ENCODE assay signal across 1 cellular context in the genomic region with DNA sequence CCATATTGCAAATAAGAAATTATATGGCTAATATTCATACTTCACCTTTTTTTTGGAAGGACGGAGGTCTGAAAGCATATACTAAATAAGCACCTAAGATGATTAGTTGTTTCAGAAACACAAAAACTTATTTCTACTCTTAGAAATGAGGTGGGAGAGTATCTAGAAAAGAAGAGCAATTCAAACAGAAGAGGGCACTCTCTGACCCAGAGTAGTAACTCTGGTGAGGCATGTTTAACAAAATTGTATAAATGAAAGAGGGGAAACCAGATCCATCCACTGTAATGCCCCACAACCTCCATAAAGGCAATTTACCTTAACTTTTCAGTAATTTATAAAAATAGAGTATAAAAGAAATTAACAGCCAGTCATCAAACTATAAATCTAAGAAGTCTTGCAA.
TF ChIP-seq lines count a peak whose summit lies in the region.

No MANE protein-coding gene starts in this region.

TF ChIP-seq in HepG2, 621 proteins besides CTCF, POLR2A, EP300 and RAD21 (continued from another document):
- TF ChIP-seq TFE3 (CRISPR knock-in tag; IDR thresholded peaks at IDR 0.05) (no peak), RFXAP (CRISPR knock-in tag; IDR thresholded peaks at IDR 0.05; ENCODE audit: borderline replicate concordance) (no peak), ZSCAN9 (CRISPR knock-in tag; IDR thresholded peaks at IDR 0.05; ENCODE audit: borderline replicate concordance) (no peak), ZNF329 (CRISPR knock-in tag; IDR thresholded peaks at IDR 0.05; ENCODE audit: low read depth) (no peak), ZBTB20 (CRISPR knock-in tag; IDR thresholded peaks at IDR 0.05; ENCODE audit: borderline replicate concordance, low read depth) (no peak), BORCS8-MEF2B (CRISPR knock-in tag; IDR thresholded peaks at IDR 0.05) (no peak), ETV5 (CRISPR knock-in tag; IDR thresholded peaks at IDR 0.05; ENCODE audit: borderline replicate concordance) (no peak), ZNF3 (CRISPR knock-in tag; IDR thresholded peaks at IDR 0.05) (no peak), TOPORS (CRISPR knock-in tag; IDR thresholded peaks at IDR 0.05) (no peak), SPEN (CRISPR knock-in tag; IDR thresholded peaks at IDR 0.05; ENCODE audit: low read depth) (no peak)
- TF ChIP-seq, protein P1, sequence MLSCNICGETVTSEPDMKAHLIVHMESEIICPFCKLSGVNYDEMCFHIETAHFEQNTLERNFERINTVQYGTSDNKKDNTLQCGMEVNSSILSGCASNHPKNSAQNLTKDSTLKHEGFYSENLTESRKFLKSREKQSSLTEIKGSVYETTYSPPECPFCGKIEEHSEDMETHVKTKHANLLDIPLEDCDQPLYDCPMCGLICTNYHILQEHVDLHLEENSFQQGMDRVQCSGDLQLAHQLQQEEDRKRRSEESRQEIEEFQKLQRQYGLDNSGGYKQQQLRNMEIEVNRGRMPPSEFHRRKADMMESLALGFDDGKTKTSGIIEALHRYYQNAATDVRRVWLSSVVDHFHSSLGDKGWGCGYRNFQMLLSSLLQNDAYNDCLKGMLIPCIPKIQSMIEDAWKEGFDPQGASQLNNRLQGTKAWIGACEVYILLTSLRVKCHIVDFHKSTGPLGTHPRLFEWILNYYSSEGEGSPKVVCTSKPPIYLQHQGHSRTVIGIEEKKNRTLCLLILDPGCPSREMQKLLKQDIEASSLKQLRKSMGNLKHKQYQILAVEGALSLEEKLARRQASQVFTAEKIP (CRISPR knock-in tag; IDR thresholded peaks at IDR 0.05; ENCODE audit: borderline replicate concordance): no peak
- TF ChIP-seq, protein P2, sequence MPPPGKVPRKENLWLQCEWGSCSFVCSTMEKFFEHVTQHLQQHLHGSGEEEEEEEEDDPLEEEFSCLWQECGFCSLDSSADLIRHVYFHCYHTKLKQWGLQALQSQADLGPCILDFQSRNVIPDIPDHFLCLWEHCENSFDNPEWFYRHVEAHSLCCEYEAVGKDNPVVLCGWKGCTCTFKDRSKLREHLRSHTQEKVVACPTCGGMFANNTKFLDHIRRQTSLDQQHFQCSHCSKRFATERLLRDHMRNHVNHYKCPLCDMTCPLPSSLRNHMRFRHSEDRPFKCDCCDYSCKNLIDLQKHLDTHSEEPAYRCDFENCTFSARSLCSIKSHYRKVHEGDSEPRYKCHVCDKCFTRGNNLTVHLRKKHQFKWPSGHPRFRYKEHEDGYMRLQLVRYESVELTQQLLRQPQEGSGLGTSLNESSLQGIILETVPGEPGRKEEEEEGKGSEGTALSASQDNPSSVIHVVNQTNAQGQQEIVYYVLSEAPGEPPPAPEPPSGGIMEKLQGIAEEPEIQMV (CRISPR knock-in tag; IDR thresholded peaks at IDR 0.05; ENCODE audit: low read depth): no peak
